In genomic region chr5:113176196-113176595, GRCh38 we compare ENCODE assay signal across 31 cellular contexts.
"Had no signal": no experiment of that assay in that cellular context is flagged by ENCODE, and none has a peak within 500 bp of the region (broad histone marks: within the 10 kb centered on the region; RNA-seq: fewer than 3 reads in every experiment).

No MANE protein-coding gene starts in this region.

- H3K27ac Mint-ChIP-seq: activated CD4-positive, alpha-beta T cell treated with anti-CD3 and anti-CD28 coated beads for 36 hours; activated CD4-positive, alpha-beta T cell treated with anti-CD3 and anti-CD28 coated beads, Interleukin-2, amount 10 ng/mL, durations not matched to agents 7 days and 5 days; activated CD8-positive, alpha-beta T cell treated with anti-CD3 and anti-CD28 coated beads, Interleukin-2, amount 10 ng/mL, durations not matched to agents 7 days and 5 days; activated naive CD4-positive, alpha-beta T cell treated with anti-CD3 and anti-CD28 coated beads for 36 hours; activated naive CD4-positive, alpha-beta T cell treated with anti-CD3 and anti-CD28 coated beads, Interleukin-2, amount 50 U/mL, for 72 hours; activated T-helper 1 cell treated with anti-CD3 and anti-CD28 coated beads, Interleukin-12 subunit alpha, Interleukin-12 subunit beta, Interleukin-2, Interleukin-4 antibody, amounts not matched to agents 30 ng/mL and 10 ng/mL and 1 ng/mL, durations not matched to agents 14 hours and 24 hours and 36 hours; brain; T-helper 1 cell treated with Interleukin-12 subunit alpha and Interleukin-12 subunit beta and Interleukin-4 antibody, amounts not matched to agents 30 μg/mL and 1 μg/mL, for 36 hours; T-helper 2 cell treated with Interferon-gamma antibody and Interleukin-4, amounts not matched to agents 5 μg/mL and 100 μg/mL, for 36 hours; WTC11 had no signal

- H3K27ac ChIP-seq: adrenal gland, SJSA1 had no signal

- H3K4me3 ChIP-seq: adrenal gland, SJSA1 had no signal

- H3K36me3 Mint-ChIP-seq: activated naive CD4-positive, alpha-beta T cell treated with anti-CD3 and anti-CD28 coated beads, Interleukin-2, amount 50 U/mL, for 72 hours; brain; WTC11 had no signal

- H3K9me3 Mint-ChIP-seq: activated CD4-positive, alpha-beta T cell treated with anti-CD3 and anti-CD28 coated beads, Interleukin-2, amount 10 ng/mL, durations not matched to agents 7 days and 5 days; activated naive CD4-positive, alpha-beta T cell treated with anti-CD3 and anti-CD28 coated beads for 36 hours; activated naive CD4-positive, alpha-beta T cell treated with anti-CD3 and anti-CD28 coated beads, Interleukin-2, amount 50 U/mL, for 72 hours; activated T-cell treated with anti-CD3 and anti-CD28 coated beads, Interleukin-2, amount 50 U/mL, for 4 hours; activated T-helper 1 cell treated with anti-CD3 and anti-CD28 coated beads, Interleukin-12 subunit alpha, Interleukin-12 subunit beta, Interleukin-2, Interleukin-4 antibody, amounts not matched to agents 30 ng/mL and 10 ng/mL and 1 ng/mL, durations not matched to agents 14 hours and 24 hours and 36 hours; brain; T-helper 1 cell treated with Interleukin-12 subunit alpha and Interleukin-12 subunit beta and Interleukin-4 antibody, amounts not matched to agents 30 μg/mL and 1 μg/mL, for 36 hours; T-helper 2 cell treated with Interferon-gamma antibody and Interleukin-4, amounts not matched to agents 5 μg/mL and 100 μg/mL, for 36 hours; WTC11 had no signal

- H3K4me3 Mint-ChIP-seq: activated CD4-positive, alpha-beta T cell treated with anti-CD3 and anti-CD28 coated beads for 36 hours; activated CD4-positive, alpha-beta T cell treated with anti-CD3 and anti-CD28 coated beads, Interleukin-2, amount 10 ng/mL, durations not matched to agents 7 days and 5 days; activated CD8-positive, alpha-beta T cell treated with anti-CD3 and anti-CD28 coated beads, Interleukin-2, amount 10 ng/mL, durations not matched to agents 7 days and 5 days; activated naive CD4-positive, alpha-beta T cell treated with anti-CD3 and anti-CD28 coated beads for 36 hours; activated T-cell treated with anti-CD3 and anti-CD28 coated beads, Interleukin-2, amount 50 U/mL, for 4 hours; activated T-helper 1 cell treated with anti-CD3 and anti-CD28 coated beads, Interleukin-12 subunit alpha, Interleukin-12 subunit beta, Interleukin-2, Interleukin-4 antibody, amounts not matched to agents 30 ng/mL and 10 ng/mL and 1 ng/mL, durations not matched to agents 14 hours and 24 hours and 36 hours; brain; T-helper 1 cell treated with Interleukin-12 subunit alpha and Interleukin-12 subunit beta and Interleukin-4 antibody, amounts not matched to agents 30 μg/mL and 1 μg/mL, for 36 hours; T-helper 2 cell treated with Interferon-gamma antibody and Interleukin-4, amounts not matched to agents 5 μg/mL and 100 μg/mL, for 36 hours; WTC11 had no signal

- H3K36me3 ChIP-seq: adrenal gland, SJSA1 had no signal

- ATAC-seq: activated CD4-positive, alpha-beta T cell treated with anti-CD3 and anti-CD28 coated beads for 36 hours; activated CD4-positive, CD25-positive, alpha-beta regulatory T cell treated with anti-CD3 and anti-CD28 coated beads, Interleukin-2, amount 50 U/mL, for 24 hours; activated CD8-positive, alpha-beta T cell treated with anti-CD3 and anti-CD28 coated beads, Interleukin-2, amount 10 ng/mL, durations not matched to agents 7 days and 5 days; activated naive CD4-positive, alpha-beta T cell treated with anti-CD3 and anti-CD28 coated beads, Interleukin-2, amount 50 U/mL, for 72 hours; activated T-cell treated with anti-CD3 and anti-CD28 coated beads, Interleukin-2, amount 50 U/mL, for 4 hours; Panc1; WTC11 had no signal

- H3K4me2 ChIP-seq: SK-N-SH had no signal

- H3K9ac ChIP-seq: SK-N-SH had no signal

- DNase-seq: activated CD4-positive, alpha-beta T cell treated with anti-CD3 and anti-CD28 coated beads for 36 hours; activated CD4-positive, alpha-beta T cell treated with anti-CD3 and anti-CD28 coated beads, Interleukin-2, amount 10 ng/mL, durations not matched to agents 7 days and 5 days; activated CD4-positive, alpha-beta T cell treated with anti-CD3 and anti-CD28 coated beads, Interleukin-2, amount 50 U/mL, for 48 hours; activated CD8-positive, alpha-beta memory T cell treated with anti-CD3 and anti-CD28 coated beads, Interleukin-2, amount 50 U/mL, for 4 hours; activated CD8-positive, alpha-beta T cell treated with anti-CD3 and anti-CD28 coated beads, Interleukin-2, amount 10 ng/mL, durations not matched to agents 7 days and 5 days; activated gamma-delta T cell treated with Interleukin-2 at 50 U/mL for 16 hours; activated naive CD4-positive, alpha-beta T cell treated with anti-CD3 and anti-CD28 coated beads for 36 hours; activated T-cell treated with anti-CD3 and anti-CD28 coated beads for 4 hours; activated T-cell treated with anti-CD3 and anti-CD28 coated beads, Interleukin-2, amount 50 U/mL, for 4 hours; adrenal gland; Kasumi-1; KG1; MM.1S; MV-4-11; NCI-H1092; NCI-H1436 treated with DMSO at 0.1 percent for 48 hours; NCI-H1694 treated with DMSO at 0.1 percent for 48 hours; NCI-H2029; NCI-H345; NCI-H524 treated with DMSO at 0.1 percent for 48 hours; SHP77; SK-N-SH had no signal

- H3K4me1 Mint-ChIP-seq: activated CD4-positive, alpha-beta T cell treated with anti-CD3 and anti-CD28 coated beads for 36 hours; activated CD4-positive, alpha-beta T cell treated with anti-CD3 and anti-CD28 coated beads, Interleukin-2, amount 10 ng/mL, durations not matched to agents 7 days and 5 days had no signal

- H3K9me3 ChIP-seq: adrenal gland, SJSA1, SK-N-SH had no signal

- H3K27me3 Mint-ChIP-seq: activated CD4-positive, alpha-beta T cell treated with anti-CD3 and anti-CD28 coated beads for 36 hours had no signal

- H3K27me3 ChIP-seq: adrenal gland, SJSA1 had no signal
